Comparison of ENCODE assay signal across 1 cellular context in the genomic region with DNA sequence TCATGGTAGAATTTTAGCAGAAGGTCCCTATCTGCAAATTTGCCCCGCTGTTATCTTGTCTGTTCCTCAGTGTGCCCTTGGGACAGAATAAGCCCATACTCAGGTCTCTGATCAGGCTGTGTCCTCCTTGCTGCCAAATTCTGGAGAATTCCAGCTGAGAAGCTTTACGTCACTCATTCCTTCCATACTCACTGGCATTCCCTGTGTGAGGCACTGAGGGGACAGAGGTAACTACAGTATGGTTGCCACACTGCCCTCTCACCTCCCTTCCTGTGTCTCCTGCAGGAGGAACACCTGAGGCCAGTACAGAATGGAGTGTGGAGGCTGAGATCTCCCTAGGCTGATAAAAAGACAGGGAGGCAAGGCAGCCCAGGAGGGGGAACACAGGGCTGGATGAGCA.
TF ChIP-seq lines count a peak whose summit lies in the region.

No MANE protein-coding gene starts in this region.

TF ChIP-seq in HepG2, 621 proteins besides CTCF, POLR2A, EP300 and RAD21:
- TF ChIP-seq ARNTL (CRISPR knock-in tag; IDR thresholded peaks at IDR 0.05) = no peak
- no peak for TF ChIP-seq ZNF652 (CRISPR knock-in tag; IDR thresholded peaks at IDR 0.05; ENCODE audit: borderline replicate concordance, low read depth)
- no peak for TF ChIP-seq ZNF766 (CRISPR knock-in tag; IDR thresholded peaks at IDR 0.05; ENCODE audit: borderline replicate concordance)
- TF ChIP-seq, protein P1, sequence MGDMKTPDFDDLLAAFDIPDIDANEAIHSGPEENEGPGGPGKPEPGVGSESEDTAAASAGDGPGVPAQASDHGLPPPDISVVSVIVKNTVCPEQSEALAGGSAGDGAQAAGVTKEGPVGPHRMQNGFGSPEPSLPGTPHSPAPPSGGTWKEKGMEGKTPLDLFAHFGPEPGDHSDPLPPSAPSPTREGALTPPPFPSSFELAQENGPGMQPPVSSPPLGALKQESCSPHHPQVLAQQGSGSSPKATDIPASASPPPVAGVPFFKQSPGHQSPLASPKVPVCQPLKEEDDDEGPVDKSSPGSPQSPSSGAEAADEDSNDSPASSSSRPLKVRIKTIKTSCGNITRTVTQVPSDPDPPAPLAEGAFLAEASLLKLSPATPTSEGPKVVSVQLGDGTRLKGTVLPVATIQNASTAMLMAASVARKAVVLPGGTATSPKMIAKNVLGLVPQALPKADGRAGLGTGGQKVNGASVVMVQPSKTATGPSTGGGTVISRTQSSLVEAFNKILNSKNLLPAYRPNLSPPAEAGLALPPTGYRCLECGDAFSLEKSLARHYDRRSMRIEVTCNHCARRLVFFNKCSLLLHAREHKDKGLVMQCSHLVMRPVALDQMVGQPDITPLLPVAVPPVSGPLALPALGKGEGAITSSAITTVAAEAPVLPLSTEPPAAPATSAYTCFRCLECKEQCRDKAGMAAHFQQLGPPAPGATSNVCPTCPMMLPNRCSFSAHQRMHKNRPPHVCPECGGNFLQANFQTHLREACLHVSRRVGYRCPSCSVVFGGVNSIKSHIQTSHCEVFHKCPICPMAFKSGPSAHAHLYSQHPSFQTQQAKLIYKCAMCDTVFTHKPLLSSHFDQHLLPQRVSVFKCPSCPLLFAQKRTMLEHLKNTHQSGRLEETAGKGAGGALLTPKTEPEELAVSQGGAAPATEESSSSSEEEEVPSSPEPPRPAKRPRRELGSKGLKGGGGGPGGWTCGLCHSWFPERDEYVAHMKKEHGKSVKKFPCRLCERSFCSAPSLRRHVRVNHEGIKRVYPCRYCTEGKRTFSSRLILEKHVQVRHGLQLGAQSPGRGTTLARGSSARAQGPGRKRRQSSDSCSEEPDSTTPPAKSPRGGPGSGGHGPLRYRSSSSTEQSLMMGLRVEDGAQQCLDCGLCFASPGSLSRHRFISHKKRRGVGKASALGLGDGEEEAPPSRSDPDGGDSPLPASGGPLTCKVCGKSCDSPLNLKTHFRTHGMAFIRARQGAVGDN (CRISPR knock-in tag; IDR thresholded peaks at IDR 0.05) = no peak
- TF ChIP-seq MAF1 (CRISPR knock-in tag; IDR thresholded peaks at IDR 0.05; ENCODE audit: borderline replicate concordance) = no peak
- no peak for TF ChIP-seq HMGA1 (CRISPR knock-in tag; conservative IDR thresholded peaks at IDR 0.05)
- no peak for TF ChIP-seq SIN3A (IDR thresholded peaks at IDR 0.05; ENCODE audit: borderline replicate concordance, low read depth, low read length)
- TF ChIP-seq, protein P2, sequence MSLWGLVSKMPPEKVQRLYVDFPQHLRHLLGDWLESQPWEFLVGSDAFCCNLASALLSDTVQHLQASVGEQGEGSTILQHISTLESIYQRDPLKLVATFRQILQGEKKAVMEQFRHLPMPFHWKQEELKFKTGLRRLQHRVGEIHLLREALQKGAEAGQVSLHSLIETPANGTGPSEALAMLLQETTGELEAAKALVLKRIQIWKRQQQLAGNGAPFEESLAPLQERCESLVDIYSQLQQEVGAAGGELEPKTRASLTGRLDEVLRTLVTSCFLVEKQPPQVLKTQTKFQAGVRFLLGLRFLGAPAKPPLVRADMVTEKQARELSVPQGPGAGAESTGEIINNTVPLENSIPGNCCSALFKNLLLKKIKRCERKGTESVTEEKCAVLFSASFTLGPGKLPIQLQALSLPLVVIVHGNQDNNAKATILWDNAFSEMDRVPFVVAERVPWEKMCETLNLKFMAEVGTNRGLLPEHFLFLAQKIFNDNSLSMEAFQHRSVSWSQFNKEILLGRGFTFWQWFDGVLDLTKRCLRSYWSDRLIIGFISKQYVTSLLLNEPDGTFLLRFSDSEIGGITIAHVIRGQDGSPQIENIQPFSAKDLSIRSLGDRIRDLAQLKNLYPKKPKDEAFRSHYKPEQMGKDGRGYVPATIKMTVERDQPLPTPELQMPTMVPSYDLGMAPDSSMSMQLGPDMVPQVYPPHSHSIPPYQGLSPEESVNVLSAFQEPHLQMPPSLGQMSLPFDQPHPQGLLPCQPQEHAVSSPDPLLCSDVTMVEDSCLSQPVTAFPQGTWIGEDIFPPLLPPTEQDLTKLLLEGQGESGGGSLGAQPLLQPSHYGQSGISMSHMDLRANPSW (CRISPR knock-in tag; IDR thresholded peaks at IDR 0.05; ENCODE audit: borderline replicate concordance) = no peak
- no peak for TF ChIP-seq FIP1L1 (IDR thresholded peaks at IDR 0.05; ENCODE audit: borderline replicate concordance, insufficient read depth, low read depth, low read length)
- TF ChIP-seq, protein P3, sequence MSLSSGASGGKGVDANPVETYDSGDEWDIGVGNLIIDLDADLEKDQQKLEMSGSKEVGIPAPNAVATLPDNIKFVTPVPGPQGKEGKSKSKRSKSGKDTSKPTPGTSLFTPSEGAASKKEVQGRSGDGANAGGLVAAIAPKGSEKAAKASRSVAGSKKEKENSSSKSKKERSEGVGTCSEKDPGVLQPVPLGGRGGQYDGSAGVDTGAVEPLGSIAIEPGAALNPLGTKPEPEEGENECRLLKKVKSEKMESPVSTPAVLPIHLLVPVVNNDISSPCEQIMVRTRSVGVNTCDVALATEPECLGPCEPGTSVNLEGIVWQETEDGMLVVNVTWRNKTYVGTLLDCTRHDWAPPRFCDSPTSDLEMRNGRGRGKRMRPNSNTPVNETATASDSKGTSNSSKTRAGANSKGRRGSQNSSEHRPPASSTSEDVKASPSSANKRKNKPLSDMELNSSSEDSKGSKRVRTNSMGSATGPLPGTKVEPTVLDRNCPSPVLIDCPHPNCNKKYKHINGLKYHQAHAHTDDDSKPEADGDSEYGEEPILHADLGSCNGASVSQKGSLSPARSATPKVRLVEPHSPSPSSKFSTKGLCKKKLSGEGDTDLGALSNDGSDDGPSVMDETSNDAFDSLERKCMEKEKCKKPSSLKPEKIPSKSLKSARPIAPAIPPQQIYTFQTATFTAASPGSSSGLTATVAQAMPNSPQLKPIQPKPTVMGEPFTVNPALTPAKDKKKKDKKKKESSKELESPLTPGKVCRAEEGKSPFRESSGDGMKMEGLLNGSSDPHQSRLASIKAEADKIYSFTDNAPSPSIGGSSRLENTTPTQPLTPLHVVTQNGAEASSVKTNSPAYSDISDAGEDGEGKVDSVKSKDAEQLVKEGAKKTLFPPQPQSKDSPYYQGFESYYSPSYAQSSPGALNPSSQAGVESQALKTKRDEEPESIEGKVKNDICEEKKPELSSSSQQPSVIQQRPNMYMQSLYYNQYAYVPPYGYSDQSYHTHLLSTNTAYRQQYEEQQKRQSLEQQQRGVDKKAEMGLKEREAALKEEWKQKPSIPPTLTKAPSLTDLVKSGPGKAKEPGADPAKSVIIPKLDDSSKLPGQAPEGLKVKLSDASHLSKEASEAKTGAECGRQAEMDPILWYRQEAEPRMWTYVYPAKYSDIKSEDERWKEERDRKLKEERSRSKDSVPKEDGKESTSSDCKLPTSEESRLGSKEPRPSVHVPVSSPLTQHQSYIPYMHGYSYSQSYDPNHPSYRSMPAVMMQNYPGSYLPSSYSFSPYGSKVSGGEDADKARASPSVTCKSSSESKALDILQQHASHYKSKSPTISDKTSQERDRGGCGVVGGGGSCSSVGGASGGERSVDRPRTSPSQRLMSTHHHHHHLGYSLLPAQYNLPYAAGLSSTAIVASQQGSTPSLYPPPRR (CRISPR knock-in tag; IDR thresholded peaks at IDR 0.05; ENCODE audit: borderline replicate concordance) = no peak
- no peak for TF ChIP-seq ATAD3A (CRISPR knock-in tag; IDR thresholded peaks at IDR 0.05)
- TF ChIP-seq, protein P4, sequence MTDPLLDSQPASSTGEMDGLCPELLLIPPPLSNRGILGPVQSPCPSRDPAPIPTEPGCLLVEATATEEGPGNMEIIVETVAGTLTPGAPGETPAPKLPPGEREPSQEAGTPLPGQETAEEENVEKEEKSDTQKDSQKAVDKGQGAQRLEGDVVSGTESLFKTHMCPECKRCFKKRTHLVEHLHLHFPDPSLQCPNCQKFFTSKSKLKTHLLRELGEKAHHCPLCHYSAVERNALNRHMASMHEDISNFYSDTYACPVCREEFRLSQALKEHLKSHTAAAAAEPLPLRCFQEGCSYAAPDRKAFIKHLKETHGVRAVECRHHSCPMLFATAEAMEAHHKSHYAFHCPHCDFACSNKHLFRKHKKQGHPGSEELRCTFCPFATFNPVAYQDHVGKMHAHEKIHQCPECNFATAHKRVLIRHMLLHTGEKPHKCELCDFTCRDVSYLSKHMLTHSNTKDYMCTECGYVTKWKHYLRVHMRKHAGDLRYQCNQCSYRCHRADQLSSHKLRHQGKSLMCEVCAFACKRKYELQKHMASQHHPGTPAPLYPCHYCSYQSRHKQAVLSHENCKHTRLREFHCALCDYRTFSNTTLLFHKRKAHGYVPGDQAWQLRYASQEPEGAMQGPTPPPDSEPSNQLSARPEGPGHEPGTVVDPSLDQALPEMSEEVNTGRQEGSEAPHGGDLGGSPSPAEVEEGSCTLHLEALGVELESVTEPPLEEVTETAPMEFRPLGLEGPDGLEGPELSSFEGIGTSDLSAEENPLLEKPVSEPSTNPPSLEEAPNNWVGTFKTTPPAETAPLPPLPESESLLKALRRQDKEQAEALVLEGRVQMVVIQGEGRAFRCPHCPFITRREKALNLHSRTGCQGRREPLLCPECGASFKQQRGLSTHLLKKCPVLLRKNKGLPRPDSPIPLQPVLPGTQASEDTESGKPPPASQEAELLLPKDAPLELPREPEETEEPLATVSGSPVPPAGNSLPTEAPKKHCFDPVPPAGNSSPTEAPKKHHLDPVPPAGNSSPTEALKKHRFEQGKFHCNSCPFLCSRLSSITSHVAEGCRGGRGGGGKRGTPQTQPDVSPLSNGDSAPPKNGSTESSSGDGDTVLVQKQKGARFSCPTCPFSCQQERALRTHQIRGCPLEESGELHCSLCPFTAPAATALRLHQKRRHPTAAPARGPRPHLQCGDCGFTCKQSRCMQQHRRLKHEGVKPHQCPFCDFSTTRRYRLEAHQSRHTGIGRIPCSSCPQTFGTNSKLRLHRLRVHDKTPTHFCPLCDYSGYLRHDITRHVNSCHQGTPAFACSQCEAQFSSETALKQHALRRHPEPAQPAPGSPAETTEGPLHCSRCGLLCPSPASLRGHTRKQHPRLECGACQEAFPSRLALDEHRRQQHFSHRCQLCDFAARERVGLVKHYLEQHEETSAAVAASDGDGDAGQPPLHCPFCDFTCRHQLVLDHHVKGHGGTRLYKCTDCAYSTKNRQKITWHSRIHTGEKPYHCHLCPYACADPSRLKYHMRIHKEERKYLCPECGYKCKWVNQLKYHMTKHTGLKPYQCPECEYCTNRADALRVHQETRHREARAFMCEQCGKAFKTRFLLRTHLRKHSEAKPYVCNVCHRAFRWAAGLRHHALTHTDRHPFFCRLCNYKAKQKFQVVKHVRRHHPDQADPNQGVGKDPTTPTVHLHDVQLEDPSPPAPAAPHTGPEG (CRISPR knock-in tag; IDR thresholded peaks at IDR 0.05) = no peak
